In the genomic region with DNA sequence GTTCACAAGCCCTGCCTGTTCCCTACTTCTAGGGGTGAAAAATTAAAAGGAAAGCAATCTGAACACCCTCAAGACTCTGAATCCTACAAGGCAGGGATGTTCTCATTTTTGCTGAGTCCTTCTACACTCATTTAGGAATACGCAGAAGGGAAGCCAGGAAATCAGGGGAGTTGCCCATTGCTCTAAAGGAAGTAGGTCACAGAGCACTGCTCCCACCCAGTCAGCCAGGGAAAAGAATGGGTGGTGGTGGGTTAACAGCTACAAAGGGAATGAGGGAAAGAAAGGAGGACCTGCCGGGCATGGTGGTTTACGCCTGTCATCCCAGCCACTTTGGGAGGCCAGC, we compare ENCODE assay signal across 11 cellular contexts. TPM values are rescaled to one million over a fixed set of nuclear protein-coding genes. Genes with fewer than 3 reads are reported as not detected.
DNase-seq lines count a peak whose midpoint lies in the region; ATAC-seq, FAIRE-seq and TF ChIP-seq lines count a peak whose summit lies in the region.
"Had no signal": no experiment of that assay in that cellular context is flagged by ENCODE, and none has a peak within 500 bp of the region (broad histone marks: within the 10 kb centered on the region; RNA-seq: fewer than 3 reads in every experiment).

No MANE protein-coding gene starts in this region.

- peak in 1 of 2 donors; percentile 44 for ATAC-seq in left cardiac atrium
- no peak for ATAC-seq in HG02938 (IDR thresholded peaks at IDR 0.05; ENCODE audit: unreplicated experiment)
- no peak for ATAC-seq in HG02642 (IDR thresholded peaks at IDR 0.05; ENCODE audit: poor library complexity, unreplicated experiment)
- ATAC-seq: natural killer cell had no signal

- H3K27me3 Mint-ChIP-seq in astrocyte (ENCODE audit: low read depth, unreplicated experiment) = no peaks in the 10 kb centered on the region

- peak; percentile 5 for FAIRE-seq in astrocyte (lab: Jason Lieb, UNC)
- FAIRE-seq in GM12892 (lab: Jason Lieb, UNC) = no peak

- H3K36me3 Mint-ChIP-seq in astrocyte (ENCODE audit: low read depth, unreplicated experiment) = peaks cover 3% of the 10 kb centered on the region
- H3K36me3 Mint-ChIP-seq: natural killer cell had no signal

- peak overlapping the region; percentile 96 for H3K27ac ChIP-seq in astrocyte (ENCODE audit: low read depth, low read length)
- H3K27ac ChIP-seq in skeletal muscle tissue (ENCODE audit: low read depth, low read length) = peak overlapping the region; percentile 82

- no peak overlapping the region for H3K4me3 Mint-ChIP-seq in astrocyte (ENCODE audit: unreplicated experiment)
- H3K4me3 Mint-ChIP-seq: natural killer cell had no signal

- H3K4me1 ChIP-seq in astrocyte (ENCODE audit: insufficient read depth, low read length) = peaks cover 48% of the 10 kb centered on the region
- H3K4me1 ChIP-seq in skeletal muscle tissue (ENCODE audit: control insufficient read depth in 3 of 3, insufficient read depth in 3 of 3, low read length in 3 of 3) = peaks cover 19 to 35% (median 29%) of the 10 kb centered on the region in 3 donors

- peak overlapping the region; percentile 65 for H3K9ac ChIP-seq in astrocyte (ENCODE audit: low read length)
- peak overlapping the region in 2 of 3 donors; percentile 8 to 34 for H3K9ac ChIP-seq in skeletal muscle tissue (ENCODE audit: low read depth in 1 of 3, low read length in 3 of 3)

- no peaks in the 10 kb centered on the region for H3K9me3 Mint-ChIP-seq in astrocyte (ENCODE audit: unreplicated experiment)
- H3K9me3 Mint-ChIP-seq: natural killer cell had no signal

- TF ChIP-seq CTCF in astrocyte (IDR thresholded peaks at IDR 0.05; ENCODE audit: insufficient read depth, low read depth, low read length) = no peak

- no peaks in the 10 kb centered on the region for H3K36me3 ChIP-seq in astrocyte (ENCODE audit: insufficient read depth, low read length)
- H3K36me3 ChIP-seq in skeletal muscle tissue (ENCODE audit: control insufficient read depth in 3 of 3, insufficient read depth in 3 of 3, low read length in 3 of 3) = no peaks in the 10 kb centered on the region

- peak overlapping the region; percentile 7 for H2AFZ ChIP-seq in astrocyte (ENCODE audit: low read depth, low read length)

- peaks cover 34% of the 10 kb centered on the region for H3K79me2 ChIP-seq in astrocyte (ENCODE audit: insufficient read depth, low read length)

- H3K27ac Mint-ChIP-seq in astrocyte (ENCODE audit: unreplicated experiment) = peak overlapping the region; percentile 96
- H3K27ac Mint-ChIP-seq: natural killer cell had no signal

- peak; percentile 38 for DNase-seq in EL
- DNase-seq in astrocyte (ENCODE audit: low read depth) = no peak
- DNase-seq in left cardiac atrium = peak; percentile 54
- no peak for DNase-seq in GM12892 (ENCODE audit: insufficient read length)
- DNase-seq in OCI-M1 (lab: John Stamatoyannopoulos, UW) = no peak
- DNase-seq: DND-41; effector CD4-positive, alpha-beta T cell; natural killer cell had no signal

- H3K27me3 ChIP-seq in astrocyte (ENCODE audit: insufficient read depth, low read length) (no peaks in the 10 kb centered on the region), skeletal muscle tissue (ENCODE audit: control insufficient read depth in 3 of 3, insufficient read depth in 3 of 3, low read length in 3 of 3) (peaks cover 0 to 4% (median 0%) of the 10 kb centered on the region in 3 donors)

- H3K4me3 ChIP-seq in astrocyte (ENCODE audit: insufficient read depth, low read depth, low read length) (no peak overlapping the region), skeletal muscle tissue (ENCODE audit: low read length in 3 of 3) (peak overlapping the region in 1 of 3 donors; percentile 28)

- H3K9me3 ChIP-seq in astrocyte (ENCODE audit: insufficient read depth, low read depth, low read length) (no peaks in the 10 kb centered on the region), skeletal muscle tissue (ENCODE audit: control insufficient read depth in 3 of 3, low read length in 3 of 3) (no peaks in the 10 kb centered on the region)

- TF ChIP-seq POLR2A in GM12892 (IDR thresholded peaks at IDR 0.05; ENCODE audit: low read depth, low read length) = no peak

- peak overlapping the region; percentile 83 for H3K4me2 ChIP-seq in astrocyte (ENCODE audit: low read length)

- peaks cover 44% of the 10 kb centered on the region for H3K4me1 Mint-ChIP-seq in astrocyte (ENCODE audit: low read depth, unreplicated experiment)

- H4K20me1 ChIP-seq in astrocyte (ENCODE audit: insufficient read depth, low read length) = peaks cover 18% of the 10 kb centered on the region

- intact Hi-C loops in left cardiac atrium (cut with DNase I) = loop anchor here (5.0 kb wide), 1 partner anchor 314 kb away; a partner anchor contains a TSS

RNA-seq across cellular contexts. Expression of a gene that starts 2.4 kb away (rescaled TPM):
- total RNA-seq in astrocyte (83.0 and 91.9 TPM in 2 replicates), left cardiac atrium (10 to 100 TPM; 17.1 to 24.3 TPM), skeletal muscle tissue (8.4 TPM)
- polyA plus RNA-seq in GM12892 (2012; ENCODE audit: missing spikeins) = 5.8 TPM

Comparison
In these comparisons a context has a peak if more than half of its experiments do, and no peak if none do; other contexts are left out.
1. DNase-seq: peak in EL (single experiment) and left cardiac atrium (single experiment); none in astrocyte (single experiment), GM12892 (single experiment) and OCI-M1 (single experiment).